In genomic region chr3:172246107-172246870, GRCh38 we compare ENCODE assay signal across 16 cellular contexts.
DNase-seq lines count a peak whose midpoint lies in the region; ATAC-seq and TF ChIP-seq lines count a peak whose summit lies in the region.
"Had no signal": no experiment of that assay in that cellular context is flagged by ENCODE, and none has a peak within 500 bp of the region (broad histone marks: within the 10 kb centered on the region; RNA-seq: fewer than 3 reads in every experiment).

No MANE protein-coding gene starts in this region.

- no peak overlapping the region for H3K9ac ChIP-seq in parathyroid adenoma

- peak overlapping the region; percentile 49 for H3K27ac ChIP-seq in parathyroid adenoma
- H3K27ac ChIP-seq: A549, SK-N-MC had no signal

- peak overlapping the region; percentile 54 for H2AFZ ChIP-seq in parathyroid adenoma

- H3K4me3 Mint-ChIP-seq in natural killer cell, result no peak overlapping the region
- no peak overlapping the region for H3K4me3 Mint-ChIP-seq in natural killer cell treated with Interleukin-12 subunit alpha and Interleukin-12 subunit beta and Interleukin-15 and Interleukin-18, amount 100 ng/mL, for 72 hours
- no peak overlapping the region for H3K4me3 Mint-ChIP-seq in activated naive CD8-positive, alpha-beta T cell treated with anti-CD3 and anti-CD28 coated beads for 36 hours
- H3K4me3 Mint-ChIP-seq: CD8-positive, alpha-beta T cell had no signal

- H3K4me1 ChIP-seq in parathyroid adenoma, result peaks cover 12% of the 10 kb centered on the region

- WGBS in lower leg skin, 2 donors, result 44 to 55% methylated on average over 10 of the region's 10 CpGs

- no peak overlapping the region for H3K4me3 ChIP-seq in parathyroid adenoma (ENCODE audit: low read depth, low read length)
- no peak overlapping the region for H3K4me3 ChIP-seq in lower leg skin (ENCODE audit: low read depth, poor library complexity, severe bottlenecking)
- H3K4me3 ChIP-seq: A549, SK-N-MC had no signal

- peak overlapping the region; percentile 39 for H3K4me2 ChIP-seq in parathyroid adenoma (ENCODE audit: low read length)
- H3K4me2 ChIP-seq: A549 had no signal

- H3K36me3 ChIP-seq in parathyroid adenoma (ENCODE audit: control insufficient read depth, insufficient read depth, low read length), result no peaks in the 10 kb centered on the region

- no peaks in the 10 kb centered on the region for H3K9me3 ChIP-seq in parathyroid adenoma (ENCODE audit: control insufficient read depth, low read length)

- no peak for TF ChIP-seq POLR2A in lower leg skin (IDR thresholded peaks at IDR 0.05)

- TF ChIP-seq CTCF in natural killer cell (IDR thresholded peaks at IDR 0.05) (no peak), parathyroid adenoma (IDR thresholded peaks at IDR 0.05) (no peak), lower leg skin (IDR thresholded peaks at IDR 0.05) (no peak)

- peaks cover 14% of the 10 kb centered on the region for H3K79me2 ChIP-seq in parathyroid adenoma

- H3K4me1 Mint-ChIP-seq in natural killer cell, result peaks cover 47 to 55% of the 10 kb centered on the region in 2 donors
- peaks cover 40% of the 10 kb centered on the region in 2 donors for H3K4me1 Mint-ChIP-seq in natural killer cell treated with Interleukin-12 subunit alpha and Interleukin-12 subunit beta and Interleukin-15 and Interleukin-18, amount 100 ng/mL, for 72 hours (ENCODE audit: low read depth in 2 of 2)
- H3K4me1 Mint-ChIP-seq in activated naive CD8-positive, alpha-beta T cell treated with anti-CD3 and anti-CD28 coated beads for 36 hours, result peaks cover 22% of the 10 kb centered on the region

- peak overlapping the region; percentile 58 to 59 for H3K27ac Mint-ChIP-seq in natural killer cell
- peak overlapping the region in 1 of 2 donors; percentile 8 for H3K27ac Mint-ChIP-seq in natural killer cell treated with Interleukin-12 subunit alpha and Interleukin-12 subunit beta and Interleukin-15 and Interleukin-18, amount 100 ng/mL, for 72 hours
- H3K27ac Mint-ChIP-seq in activated naive CD8-positive, alpha-beta T cell treated with anti-CD3 and anti-CD28 coated beads for 36 hours, result no peak overlapping the region
- H3K27ac Mint-ChIP-seq: CD8-positive, alpha-beta T cell had no signal

- ATAC-seq in natural killer cell (no peak), left cardiac atrium (peak; percentile 47 to 53)
- no peak for ATAC-seq in natural killer cell treated with Interleukin-12 subunit alpha and Interleukin-12 subunit beta and Interleukin-15 and Interleukin-18, amount 100 ng/mL, for 72 hours
- ATAC-seq: CD8-positive, alpha-beta T cell had no signal

- peaks cover 10% of the 10 kb centered on the region for H3K36me3 Mint-ChIP-seq in natural killer cell
- H3K36me3 Mint-ChIP-seq in natural killer cell treated with Interleukin-12 subunit alpha and Interleukin-12 subunit beta and Interleukin-15 and Interleukin-18, amount 100 ng/mL, for 72 hours, result peaks cover 30% of the 10 kb centered on the region
- peaks cover 38% of the 10 kb centered on the region for H3K36me3 Mint-ChIP-seq in activated naive CD8-positive, alpha-beta T cell treated with anti-CD3 and anti-CD28 coated beads for 36 hours

- H3K9me3 Mint-ChIP-seq in natural killer cell, result peaks cover 1 to 2% of the 10 kb centered on the region in 2 donors
- peaks cover 2% of the 10 kb centered on the region for H3K9me3 Mint-ChIP-seq in natural killer cell treated with Interleukin-12 subunit alpha and Interleukin-12 subunit beta and Interleukin-15 and Interleukin-18, amount 100 ng/mL, for 72 hours
- peaks cover 17% of the 10 kb centered on the region for H3K9me3 Mint-ChIP-seq in activated naive CD8-positive, alpha-beta T cell treated with anti-CD3 and anti-CD28 coated beads for 36 hours

- H3K27me3 Mint-ChIP-seq in natural killer cell (ENCODE audit: low read depth in 2 of 2), result no peaks in the 10 kb centered on the region
- H3K27me3 Mint-ChIP-seq in natural killer cell treated with Interleukin-12 subunit alpha and Interleukin-12 subunit beta and Interleukin-15 and Interleukin-18, amount 100 ng/mL, for 72 hours, result no peaks in the 10 kb centered on the region
- H3K27me3 Mint-ChIP-seq in activated naive CD8-positive, alpha-beta T cell treated with anti-CD3 and anti-CD28 coated beads for 36 hours, result no peaks in the 10 kb centered on the region

- intact Hi-C loops in natural killer cell (cut with micrococcal nuclease), result no loop called here
- intact Hi-C loops in left cardiac atrium (cut with DNase I), result no loop called here
- intact Hi-C loops in lower leg skin (cut with DNase I; ENCODE audit: low total_unique reads), result no loop called here

- DNase-seq in natural killer cell, result no peak
- no peak for DNase-seq in natural killer cell treated with Interleukin-12 subunit alpha and Interleukin-12 subunit beta and Interleukin-15 and Interleukin-18, amount 100 ng/mL, for 72 hours (ENCODE audit: low spot score)
- DNase-seq in left cardiac atrium, result no peak
- no peak for DNase-seq in GOT3 (lab: John Stamatoyannopoulos, UW)
- DNase-seq in activated naive CD8-positive, alpha-beta T cell treated with anti-CD3 and anti-CD28 coated beads for 36 hours, result no peak
- no peak for DNase-seq in lower leg skin (ENCODE audit: low spot score in 2 of 2)
- DNase-seq in DMS79 (lab: John Stamatoyannopoulos, UW), result no peak
- DNase-seq: anterior cingulate cortex; CD8-positive, alpha-beta T cell; mesendoderm; NCI-H1436 treated with DMSO at 0.1 percent for 48 hours; NCI-H446; nucleus accumbens had no signal

- H3K27me3 ChIP-seq in parathyroid adenoma (ENCODE audit: control insufficient read depth, insufficient read depth, low read length), result no peaks in the 10 kb centered on the region

Comparison
In these comparisons a context has a peak if more than half of its experiments do, and no peak if none do; other contexts are left out.
1. ATAC-seq: peak in left cardiac atrium (2 of 2); none in natural killer cell (0 of 3) and natural killer cell treated with Interleukin-12 subunit alpha and Interleukin-12 subunit beta and Interleukin-15 and Interleukin-18, amount 100 ng/mL, for 72 hours (0 of 2).